27 cellular contexts compared by ENCODE assay signal in the genomic region with DNA sequence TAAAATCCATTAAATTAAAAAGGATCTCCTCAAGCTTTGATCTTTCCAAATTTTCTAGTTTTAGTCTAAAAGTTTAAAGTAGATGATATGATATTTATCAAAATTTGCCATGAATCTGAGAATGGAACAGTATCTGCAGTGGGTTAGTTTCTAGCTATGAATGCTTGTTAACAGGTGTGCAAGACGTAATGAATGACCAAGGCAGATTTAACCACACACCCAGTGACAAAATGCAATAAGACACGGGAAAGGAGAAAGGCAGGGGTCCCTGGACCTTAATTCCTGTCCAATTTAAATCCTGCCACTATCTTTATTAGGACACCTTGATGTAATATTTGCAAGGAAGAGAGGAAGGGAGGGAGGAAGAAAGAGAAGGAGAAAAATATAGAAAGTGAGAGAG. TPM values are rescaled to one million over a fixed set of nuclear protein-coding genes. Genes with fewer than 3 reads are reported as not detected.
DNase-seq lines count a peak whose midpoint lies in the region; ATAC-seq, FAIRE-seq and TF ChIP-seq lines count a peak whose summit lies in the region.
"Had no signal": no experiment of that assay in that cellular context is flagged by ENCODE, and none has a peak within 500 bp of the region (broad histone marks: within the 10 kb centered on the region; RNA-seq: fewer than 3 reads in every experiment).

No MANE protein-coding gene starts in this region.

- TF ChIP-seq CTCF in OCI-LY1 (IDR thresholded peaks at IDR 0.05; ENCODE audit: low read length), result no peak
- no peak for TF ChIP-seq CTCF in osteocyte (IDR thresholded peaks at IDR 0.05)
- no peak for TF ChIP-seq CTCF in PC-9 (conservative IDR thresholded peaks at IDR 0.05)

- H3K4me3 Mint-ChIP-seq in memory B cell, result peak overlapping the region; percentile 57
- no peak overlapping the region for H3K4me3 Mint-ChIP-seq in osteocyte (ENCODE audit: unreplicated experiment)
- H3K4me3 Mint-ChIP-seq: CD4-positive, alpha-beta memory T cell; GM23338; HFFc6; T-helper 1 cell treated with Interleukin-12 subunit alpha and Interleukin-12 subunit beta and Interleukin-4 antibody, amounts not matched to agents 30 μg/mL and 1 μg/mL, for 36 hours had no signal

- POLR2A ChIA-PET in PC-9 (lab: Charles Lee; ENCODE audit: unreplicated experiment), result interaction anchor here (0.7 kb wide), 2 partner anchors 79 to 269 kb away, joined by 3 to 15 read pairs; partner anchors contain the start of gene SANBR

- H3K27ac ChIP-seq in OCI-LY1 (ENCODE audit: low read depth, low read length, poor library complexity, severe bottlenecking) (peak overlapping the region; percentile 72), PC-9 (no peak overlapping the region)
- H3K27ac ChIP-seq: A549, KMS-11 had no signal

- ATAC-seq in memory B cell (ENCODE audit: low read depth), result peak; percentile 45
- no peak for ATAC-seq in GM19467 (IDR thresholded peaks at IDR 0.05; ENCODE audit: unreplicated experiment)
- ATAC-seq: A549, GM23338 had no signal

- intact Hi-C loops in PC-9 (cut with micrococcal nuclease; ENCODE audit: unreplicated experiment), result no loop called here

- H4K20me1 ChIP-seq in OCI-LY1 (ENCODE audit: insufficient read depth, low read length), result no peaks in the 10 kb centered on the region
- no peaks in the 10 kb centered on the region for H4K20me1 ChIP-seq in PC-9 (ENCODE audit: insufficient read depth)

- H3K4me1 Mint-ChIP-seq in memory B cell, result peaks cover 28% of the 10 kb centered on the region
- H3K4me1 Mint-ChIP-seq in osteocyte (ENCODE audit: unreplicated experiment), result no peaks in the 10 kb centered on the region
- H3K4me1 Mint-ChIP-seq: CD4-positive, alpha-beta memory T cell; GM23338 had no signal

- H3K4me1 ChIP-seq in OCI-LY1 (ENCODE audit: insufficient read depth, low read length, severe bottlenecking), result peaks cover 41% of the 10 kb centered on the region
- peaks cover 11% of the 10 kb centered on the region for H3K4me1 ChIP-seq in PC-9 (replicated peaks; ENCODE audit: insufficient read depth)
- H3K4me1 ChIP-seq: HAP-1, Peyer's patch had no signal

- no peaks in the 10 kb centered on the region for H3K27me3 ChIP-seq in OCI-LY1 (ENCODE audit: insufficient read depth, low read length)
- no peaks in the 10 kb centered on the region for H3K27me3 ChIP-seq in PC-9 (ENCODE audit: insufficient read depth, low read depth)
- H3K27me3 ChIP-seq: Peyer's patch had no signal

- H3K79me2 ChIP-seq in OCI-LY1 (ENCODE audit: insufficient read depth, low read length) (no peaks in the 10 kb centered on the region), PC-9 (ENCODE audit: low read depth) (no peaks in the 10 kb centered on the region)

- H3F3A ChIP-seq in OCI-LY1 (ENCODE audit: insufficient read depth, low read length) (no peaks in the 10 kb centered on the region), PC-9 (ENCODE audit: insufficient read depth, low read depth) (no peaks in the 10 kb centered on the region)

- H3K9me2 ChIP-seq in OCI-LY1 (ENCODE audit: low read depth, low read length), result no peaks in the 10 kb centered on the region
- H3K9me2 ChIP-seq in PC-9 (ENCODE audit: insufficient read depth), result no peaks in the 10 kb centered on the region

- no peaks in the 10 kb centered on the region for H3K9me3 ChIP-seq in OCI-LY1 (ENCODE audit: low read length)
- H3K9me3 ChIP-seq in PC-9 (ENCODE audit: insufficient read depth, low read depth), result peaks cover 8% of the 10 kb centered on the region

- peak; percentile 75 for FAIRE-seq in GM19239 (lab: Jason Lieb, UNC)
- FAIRE-seq: A549 had no signal

- H3K27ac Mint-ChIP-seq in memory B cell, result peak overlapping the region; percentile 48
- no peak overlapping the region for H3K27ac Mint-ChIP-seq in osteocyte (ENCODE audit: unreplicated experiment)
- H3K27ac Mint-ChIP-seq: GM23338; HFFc6; T-helper 1 cell treated with Interleukin-12 subunit alpha and Interleukin-12 subunit beta and Interleukin-4 antibody, amounts not matched to agents 30 μg/mL and 1 μg/mL, for 36 hours had no signal

- H3K36me3 ChIP-seq in OCI-LY1 (ENCODE audit: insufficient read depth, low read length) (peaks cover 7% of the 10 kb centered on the region; the same call in 1 of the 2 replicates), PC-9 (ENCODE audit: low read depth) (0 out of 2 replicates have a peak, but pooled peaks cover 2% of the 10 kb centered on the region)
- H3K36me3 ChIP-seq: HAP-1, Peyer's patch had no signal

- H3K4me3 ChIP-seq in OCI-LY1 (ENCODE audit: low read depth, low read length, poor library complexity, severe bottlenecking), result no peak overlapping the region
- no peak overlapping the region for H3K4me3 ChIP-seq in PC-9
- H3K4me3 ChIP-seq: A549, GM23338, HAP-1, Peyer's patch had no signal

- no peak overlapping the region for H3K9ac ChIP-seq in OCI-LY1 (ENCODE audit: low read length)
- H3K9ac ChIP-seq: KMS-11 had no signal

- no peak overlapping the region for H2AFZ ChIP-seq in OCI-LY1 (ENCODE audit: low read length)
- no peak overlapping the region for H2AFZ ChIP-seq in PC-9
- H2AFZ ChIP-seq: GM23338 had no signal

- H3K4me2 ChIP-seq in OCI-LY1 (ENCODE audit: low read length), result peak overlapping the region; percentile 49
- H3K4me2 ChIP-seq in PC-9, result no peak overlapping the region
- H3K4me2 ChIP-seq: A549, GM23338, KMS-11 had no signal

- DNase-seq in GM19239 (ENCODE audit: insufficient read length, low spot score) (no peak), memory B cell (ENCODE audit: low spot score in 2 of 2) (no peak), hypothalamus (lab: John Stamatoyannopoulos, UW) (no peak), osteocyte (ENCODE audit: extremely low spot score, unreplicated experiment) (no peak), PC-9 (no peak)
- DNase-seq: AML-193; C1 segment of cervical spinal cord; CD4-positive, alpha-beta memory T cell; COR-L47; DMS53; HFFc6; IMR-90; NCI-H1092; NCI-H1436; NCI-H187 treated with DMSO at 0.1 percent for 48 hours; NCI-H524; NCI-H774; Peyer's patch; SHP77 treated with DMSO at 0.1 percent for 48 hours; SW 1271 had no signal

- H3K27me3 Mint-ChIP-seq in memory B cell (no peaks in the 10 kb centered on the region), osteocyte (ENCODE audit: unreplicated experiment) (no peaks in the 10 kb centered on the region)
- H3K27me3 Mint-ChIP-seq: CD4-positive, alpha-beta memory T cell had no signal

- BruUV-seq in PC-9 (replicated peaks; lab: Mats Ljungman, UMichigan), result no TSS peak

- no peaks in the 10 kb centered on the region for H3K9me3 Mint-ChIP-seq in memory B cell
- H3K9me3 Mint-ChIP-seq in osteocyte (ENCODE audit: unreplicated experiment), result peaks cover 10% of the 10 kb centered on the region

- H3K36me3 Mint-ChIP-seq in memory B cell (peaks cover 4% of the 10 kb centered on the region), osteocyte (ENCODE audit: unreplicated experiment) (peaks cover 9% of the 10 kb centered on the region)

- CTCF ChIA-PET in PC-9 (lab: Charles Lee), result no interaction called here

RNA-seq across cellular contexts. Expression of gene PEX13, which starts 30.5 kb away (rescaled TPM):
- total RNA-seq in osteocyte (19.6 and 20.3 TPM in 2 replicates), PC-9 (2021) (28.4 and 32.4 TPM in 2 replicates)

RNA-seq across cellular contexts. Expression of gene PUS10, which starts 31.0 kb away (rescaled TPM):
- total RNA-seq in osteocyte (6.0 and 7.7 TPM in 2 replicates), PC-9 (2021) (4.5 and 5.1 TPM in 2 replicates)
